ENCODE assay signal across 25 cellular contexts in genomic region chr6:41741625-41742490, GRCh38. TPM values are rescaled to one million over a fixed set of nuclear protein-coding genes. Genes with fewer than 3 reads are reported as not detected.
DNase-seq lines count a peak whose midpoint lies in the region; ATAC-seq, FAIRE-seq and TF ChIP-seq lines count a peak whose summit lies in the region.
"Had no signal": no experiment of that assay in that cellular context is flagged by ENCODE, and none has a peak within 500 bp of the region (broad histone marks: within the 10 kb centered on the region; RNA-seq: fewer than 3 reads in every experiment).

No MANE protein-coding gene starts in this region.

- H3K9me3 Mint-ChIP-seq in HFFc6: no peaks in the 10 kb centered on the region
- H3K9me3 Mint-ChIP-seq: activated naive CD4-positive, alpha-beta T cell treated with anti-CD3 and anti-CD28 coated beads, Interleukin-2, amount 50 U/mL, for 24 hours; IgD-negative memory B cell had no signal

- H3K9ac ChIP-seq in DND-41 (ENCODE audit: low read depth, low read length): no peak overlapping the region
- no peak overlapping the region for H3K9ac ChIP-seq in kidney (ENCODE audit: low read length in 2 of 2)

- H3K27ac ChIP-seq in DND-41 (ENCODE audit: low read length): no peak overlapping the region
- peak overlapping the region in 3 of 4 donors; percentile 56 to 77 (median 63) for H3K27ac ChIP-seq in Peyer's patch
- no peak overlapping the region for H3K27ac ChIP-seq in kidney (ENCODE audit: low read depth in 2 of 2, low read length in 2 of 2)
- H3K27ac ChIP-seq in osteoblast (ENCODE audit: low read depth, low read length): no peak overlapping the region
- no peak overlapping the region for H3K27ac ChIP-seq in sigmoid colon
- H3K27ac ChIP-seq: C4-2B, esophagus squamous epithelium, gastroesophageal sphincter, HL-60, right atrium auricular region had no signal

- H3K4me2 ChIP-seq in DND-41 (ENCODE audit: insufficient read depth, low read length): no peak overlapping the region
- no peak overlapping the region for H3K4me2 ChIP-seq in osteoblast (ENCODE audit: insufficient read depth, low read length)

- no peak for TF ChIP-seq EP300 in sigmoid colon (IDR thresholded peaks at IDR 0.05)

- no peak overlapping the region for H3K27ac Mint-ChIP-seq in HFFc6
- H3K27ac Mint-ChIP-seq: activated naive CD4-positive, alpha-beta T cell treated with anti-CD3 and anti-CD28 coated beads, Interleukin-2, amount 50 U/mL, for 24 hours; IgD-negative memory B cell had no signal

- 57 to 81% methylated on average over 20 of the region's 20 CpGs for WGBS in sigmoid colon, 2 donors

- H3K9me3 ChIP-seq in DND-41 (ENCODE audit: insufficient read depth, low read length, severe bottlenecking) (no peaks in the 10 kb centered on the region), Peyer's patch (no peaks in the 10 kb centered on the region), kidney (ENCODE audit: control insufficient read depth in 1 of 2, low read length in 2 of 2) (no peaks in the 10 kb centered on the region), osteoblast (ENCODE audit: low read depth, low read length) (no peaks in the 10 kb centered on the region), sigmoid colon (no peaks in the 10 kb centered on the region)
- H3K9me3 ChIP-seq: esophagus squamous epithelium, gastroesophageal sphincter, right atrium auricular region had no signal

- no peak overlapping the region for H3K4me3 Mint-ChIP-seq in HFFc6
- H3K4me3 Mint-ChIP-seq: activated naive CD4-positive, alpha-beta T cell treated with anti-CD3 and anti-CD28 coated beads, Interleukin-2, amount 50 U/mL, for 24 hours; IgD-negative memory B cell had no signal

- H3K36me3 ChIP-seq in DND-41 (ENCODE audit: insufficient read depth, low read length) (no peaks in the 10 kb centered on the region), Peyer's patch (no peaks in the 10 kb centered on the region), kidney (ENCODE audit: control insufficient read depth in 1 of 2, insufficient read depth in 2 of 2, low read length in 2 of 2) (no peaks in the 10 kb centered on the region), osteoblast (ENCODE audit: insufficient read depth, low read length) (no peaks in the 10 kb centered on the region), sigmoid colon (no peaks in the 10 kb centered on the region)
- H3K36me3 ChIP-seq: esophagus squamous epithelium, gastroesophageal sphincter, right atrium auricular region had no signal

- H3K79me2 ChIP-seq in DND-41 (ENCODE audit: insufficient read depth, low read length): no peaks in the 10 kb centered on the region
- H3K79me2 ChIP-seq in osteoblast (ENCODE audit: insufficient read depth, low read length): no peaks in the 10 kb centered on the region

- TF ChIP-seq POLR2A in Peyer's patch (IDR thresholded peaks at IDR 0.05): no peak
- TF ChIP-seq POLR2A in sigmoid colon (IDR thresholded peaks at IDR 0.05): no peak

- no peaks in the 10 kb centered on the region for H3K27me3 ChIP-seq in DND-41 (ENCODE audit: insufficient read depth, low read length, poor library complexity)
- H3K27me3 ChIP-seq in Peyer's patch: no peaks in the 10 kb centered on the region
- H3K27me3 ChIP-seq in osteoblast (ENCODE audit: insufficient read depth, low read length): no peaks in the 10 kb centered on the region
- H3K27me3 ChIP-seq in sigmoid colon: no peaks in the 10 kb centered on the region
- H3K27me3 ChIP-seq: esophagus squamous epithelium, gastroesophageal sphincter, right atrium auricular region had no signal

- intact Hi-C loops in kidney (cut with DNase I): no loop called here
- intact Hi-C loops in sigmoid colon (cut with DNase I): no loop called here

- H4K20me1 ChIP-seq in DND-41 (ENCODE audit: insufficient read depth, low read length) (no peaks in the 10 kb centered on the region), osteoblast (ENCODE audit: insufficient read depth, low read length) (no peaks in the 10 kb centered on the region)

- TF ChIP-seq CTCF in DND-41 (IDR thresholded peaks at IDR 0.05; ENCODE audit: borderline replicate concordance, extremely low read depth, low read length, poor library complexity, severe bottlenecking): no peak
- TF ChIP-seq CTCF in Peyer's patch (IDR thresholded peaks at IDR 0.05): no peak
- no peak for TF ChIP-seq CTCF in kidney (IDR thresholded peaks at IDR 0.05; ENCODE audit: borderline replicate concordance, extremely low read depth, insufficient read depth)
- no peak for TF ChIP-seq CTCF in osteoblast (IDR thresholded peaks at IDR 0.05; ENCODE audit: extremely low read depth, low read depth, low read length)
- TF ChIP-seq CTCF in HFFc6 (IDR thresholded peaks at IDR 0.05): no peak
- TF ChIP-seq CTCF in sigmoid colon (IDR thresholded peaks at IDR 0.05): no peak

- H3K36me3 Mint-ChIP-seq in HFFc6 (ENCODE audit: low read depth): no peaks in the 10 kb centered on the region
- H3K36me3 Mint-ChIP-seq: activated naive CD4-positive, alpha-beta T cell treated with anti-CD3 and anti-CD28 coated beads, Interleukin-2, amount 50 U/mL, for 24 hours; IgD-negative memory B cell had no signal

- 0 out of 3 replicates have a peak, but pooled peaks have one; percentile 27 for ATAC-seq in DND-41 (ENCODE audit: insufficient read depth, low read depth)
- no peak for ATAC-seq in GM21515 (IDR thresholded peaks at IDR 0.05; ENCODE audit: unreplicated experiment)
- ATAC-seq: gastroesophageal sphincter had no signal

- no peak for FAIRE-seq in kidney (lab: Jason Lieb, UNC)
- FAIRE-seq: GM19239 had no signal

- peaks cover 14% of the 10 kb centered on the region for H3K4me1 Mint-ChIP-seq in HFFc6 (ENCODE audit: low read depth)
- H3K4me1 Mint-ChIP-seq: activated naive CD4-positive, alpha-beta T cell treated with anti-CD3 and anti-CD28 coated beads, Interleukin-2, amount 50 U/mL, for 24 hours had no signal

- no peak overlapping the region for H3K4me3 ChIP-seq in DND-41 (ENCODE audit: low read depth in 1 of 2, low read length in 2 of 2)
- H3K4me3 ChIP-seq in Peyer's patch: no peak overlapping the region
- no peak overlapping the region for H3K4me3 ChIP-seq in kidney (ENCODE audit: low read length in 2 of 2)
- no peak overlapping the region for H3K4me3 ChIP-seq in osteoblast (ENCODE audit: insufficient read depth, low read length)
- no peak overlapping the region for H3K4me3 ChIP-seq in sigmoid colon
- H3K4me3 ChIP-seq: esophagus squamous epithelium, gastroesophageal sphincter, right atrium auricular region had no signal

- peaks cover 16% of the 10 kb centered on the region for H3K27me3 Mint-ChIP-seq in HFFc6 (ENCODE audit: insufficient read depth)
- H3K27me3 Mint-ChIP-seq: activated naive CD4-positive, alpha-beta T cell treated with anti-CD3 and anti-CD28 coated beads, Interleukin-2, amount 50 U/mL, for 24 hours; IgD-negative memory B cell had no signal

- H3K4me1 ChIP-seq in DND-41 (ENCODE audit: insufficient read depth, low read length) (no peaks in the 10 kb centered on the region), Peyer's patch (peaks cover 0 to 5% (median 0%) of the 10 kb centered on the region in 4 donors), kidney (ENCODE audit: control insufficient read depth in 1 of 2, insufficient read depth in 1 of 2, low read depth in 1 of 2, low read length in 2 of 2) (no peaks in the 10 kb centered on the region), osteoblast (ENCODE audit: insufficient read depth, low read length) (no peaks in the 10 kb centered on the region), sigmoid colon (no peaks in the 10 kb centered on the region)
- H3K4me1 ChIP-seq: esophagus squamous epithelium, gastroesophageal sphincter, right atrium auricular region had no signal

- DNase-seq in DND-41 (no peak), Peyer's patch (peak in 2 of 3 donors; percentile 68 to 78), kidney (peak; percentile 66), osteoblast (ENCODE audit: insufficient read length, low spot score, missing footprints) (peak; percentile 76), H4 (ENCODE audit: low spot score) (no peak), HFFc6 (no peak), sigmoid colon (no peak)
- DNase-seq: activated CD4-positive, alpha-beta T cell treated with anti-CD3 and anti-CD28 coated beads for 4 hours; effector CD8-positive, alpha-beta T cell; esophagus squamous epithelium; MM.1S; NCI-H2171 treated with DMSO at 0.1 percent for 48 hours; NCI-H526 treated with DMSO at 0.1 percent for 48 hours; nucleus accumbens; SIG-M5 had no signal

- H2AFZ ChIP-seq in DND-41 (ENCODE audit: low read depth, low read length) (no peak overlapping the region), osteoblast (ENCODE audit: low read length) (no peak overlapping the region)

RNA-seq across cellular contexts. Expression of gene PGC, which starts 5.3 kb away (rescaled TPM):
- total RNA-seq in Peyer's patch (not detected), kidney (not detected), osteoblast (not detected in 2 replicates), sigmoid colon (not detected)
- polyA plus RNA-seq in kidney (ENCODE audit: insufficient read depth, low read depth, low replicate concordance) (0.39 TPM), sigmoid colon (10 to 100 TPM in 1 of 3 donors, 1 to 10 TPM in 1, under 1 TPM in 1; 0.07 to 12.6 (median 9.2) TPM)
- total RNA-seq in H4 (2014; rRNA removed; shearing (Covaris generic)): not detected in 2 replicates
- not detected for total RNA-seq in HFFc6 (2021; fragmentation: NEBNext Ultra II Directional; extraction: Animal tissue kit (Norgen Biotek cat#: 25700))
- total RNA-seq: right atrium auricular region; T-helper 1 cell treated with Interleukin-12 subunit alpha and Interleukin-12 subunit beta and Interleukin-4 antibody, amounts not matched to agents 30 ng/mL and 1 ng/mL, for 36 hours had no signal
- polyA plus RNA-seq: AG04450, IgD-negative memory B cell had no signal

RNA-seq across cellular contexts. Expression of gene TFEB, which starts 6.5 kb away (rescaled TPM):
- total RNA-seq in Peyer's patch (10 to 100 TPM; 17.6 to 47.9 (median 22.9) TPM), kidney (50.7 TPM), osteoblast (5.1 and 5.6 TPM in 2 replicates), sigmoid colon (10 to 100 TPM; 21.0 to 28.5 (median 24.2) TPM)
- polyA plus RNA-seq in kidney (ENCODE audit: insufficient read depth, low read depth, low replicate concordance) (51.0 TPM), sigmoid colon (10 to 100 TPM; 28.2 to 40.9 (median 34.0) TPM)
- 1.6 and 9.2 TPM in 2 replicates for total RNA-seq in H4 (2014; rRNA removed; shearing (Covaris generic))
- 10 to 100 TPM in 4 of 6 experiments, 1 to 10 TPM in 2; 8.7 to 14.2 (median 11.0) TPM for total RNA-seq in HFFc6 (2021; fragmentation: NEBNext Ultra II Directional; extraction: Animal tissue kit (Norgen Biotek cat#: 25700))

RNA-seq across cellular contexts. Expression of gene FRS3, which starts 37.8 kb away (rescaled TPM):
- total RNA-seq in Peyer's patch (1 to 10 TPM; 3.5 to 8.3 (median 6.5) TPM), kidney (7.0 TPM), osteoblast (1.5 and 1.8 TPM in 2 replicates), sigmoid colon (1 to 10 TPM; 4.1 to 4.9 (median 4.7) TPM)
- polyA plus RNA-seq in kidney (ENCODE audit: insufficient read depth, low read depth, low replicate concordance) (5.3 TPM), sigmoid colon (1 to 10 TPM; 1.6 to 4.8 (median 3.3) TPM)
- 0.66 and 1.1 TPM in 2 replicates for total RNA-seq in H4 (2014; rRNA removed; shearing (Covaris generic))
- 1 to 10 TPM; 2.5 to 3.4 (median 2.9) TPM for total RNA-seq in HFFc6 (2021; fragmentation: NEBNext Ultra II Directional; extraction: Animal tissue kit (Norgen Biotek cat#: 25700))

RNA-seq across cellular contexts. Expression of gene PRICKLE4, which starts 38.7 kb away (rescaled TPM):
- total RNA-seq in Peyer's patch (10 to 100 TPM in 3 of 4 donors, 1 to 10 TPM in 1; 3.8 to 23.4 (median 16.8) TPM), kidney (6.5 TPM), osteoblast (0.59 TPM in 1 of 2 replicates, not detected in the other), sigmoid colon (10 to 100 TPM in 1 of 4 donors, 1 to 10 TPM in 3; 2.0 to 13.8 (median 4.4) TPM)
- polyA plus RNA-seq in kidney (ENCODE audit: insufficient read depth, low read depth, low replicate concordance) (1.4 TPM), sigmoid colon (1 to 10 TPM in 1 of 3 donors, not detected in 2; 1.5 TPM)
- not detected in 2 replicates for total RNA-seq in H4 (2014; rRNA removed; shearing (Covaris generic))
- under 1 TPM in 3 of 6 experiments, not detected in 3; 0.30 to 0.68 (median 0.31) TPM for total RNA-seq in HFFc6 (2021; fragmentation: NEBNext Ultra II Directional; extraction: Animal tissue kit (Norgen Biotek cat#: 25700))
- polyA plus RNA-seq: AG04450, IgD-negative memory B cell had no signal

RNA-seq across cellular contexts. Expression of gene TOMM6, which starts 45.6 kb away (rescaled TPM):
- 10 to 100 TPM; 36.7 to 72.6 (median 62.4) TPM for total RNA-seq in Peyer's patch
- total RNA-seq in kidney: 150 TPM
- 479 TPM for polyA plus RNA-seq in kidney (ENCODE audit: insufficient read depth, low read depth, low replicate concordance)
- 37.4 and 54.6 TPM in 2 replicates for total RNA-seq in osteoblast
- 222 and 348 TPM in 2 replicates for total RNA-seq in H4 (2014; rRNA removed; shearing (Covaris generic))
- 100 to 1,000 TPM; 216 to 234 (median 228) TPM for total RNA-seq in HFFc6 (2021; fragmentation: NEBNext Ultra II Directional; extraction: Animal tissue kit (Norgen Biotek cat#: 25700))
- total RNA-seq in sigmoid colon: 100 to 1,000 TPM; 116 to 154 (median 151) TPM
- polyA plus RNA-seq in sigmoid colon: 100 to 1,000 TPM; 209 to 309 (median 254) TPM

Comparison
In these comparisons a context has a peak if more than half of its experiments do, and no peak if none do; other contexts are left out.
1. DNase-seq: peak in Peyer's patch (2 of 3), kidney (single experiment) and osteoblast (single experiment); none in DND-41 (single experiment), H4 (single experiment), HFFc6 (single experiment) and sigmoid colon (single experiment).
2. H3K27ac ChIP-seq: peak in Peyer's patch (3 of 4); none in DND-41 (single experiment), kidney (0 of 2), osteoblast (single experiment) and sigmoid colon (0 of 4).